In genomic region chr7:95322874-95323273, GRCh38 we compare ENCODE assay signal across 1 cellular context.
TF ChIP-seq lines count a peak whose summit lies in the region.

No MANE protein-coding gene starts in this region.

TF ChIP-seq in SK-N-SH, 30 proteins besides CTCF, POLR2A, EP300 and RAD21 (continued from another document):
- TF ChIP-seq ZBTB33 (IDR thresholded peaks at IDR 0.05; ENCODE audit: borderline replicate concordance, low read depth) (no peak), RFX5 (IDR thresholded peaks at IDR 0.05; ENCODE audit: low read length) (no peak), FOSL2 (IDR thresholded peaks at IDR 0.05; ENCODE audit: borderline replicate concordance, low read depth) (no peak), YY1 (IDR thresholded peaks at IDR 0.05; ENCODE audit: low read depth) (no peak), POLR2AphosphoS5 (IDR thresholded peaks at IDR 0.05; ENCODE audit: low read depth, low read length) (no peak), CHD2 (IDR thresholded peaks at IDR 0.05; ENCODE audit: low read length, partially characterized antibody) (no peak), GATA2 (CRISPR knock-in tag; IDR thresholded peaks at IDR 0.05) (no peak), MAX (IDR thresholded peaks at IDR 0.05; ENCODE audit: low read depth) (no peak), MXI1 (IDR thresholded peaks at IDR 0.05; ENCODE audit: low read depth, low read length) (no peak)
TF ChIP-seq in SK-N-SH: peak in this region for 0.
